ENCODE assay signal across 25 cellular contexts in the genomic region with DNA sequence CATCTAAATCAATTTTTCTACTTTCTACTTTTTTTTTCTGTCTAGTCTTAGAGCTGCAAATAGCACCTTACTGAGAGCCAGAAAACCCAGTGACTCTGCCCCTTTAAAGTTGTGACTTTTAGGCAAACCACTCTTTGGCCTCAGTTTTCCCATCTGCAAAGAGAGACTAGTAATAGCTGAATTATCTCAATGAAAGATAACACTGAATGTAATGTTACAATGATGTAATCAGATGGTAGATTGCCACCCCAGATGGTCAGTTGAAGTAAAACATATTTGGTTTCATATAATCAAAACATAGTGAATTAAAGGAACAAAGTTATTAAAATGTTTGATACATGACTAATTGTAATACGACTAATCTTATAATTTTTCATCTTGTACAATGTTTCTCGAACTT. TPM values are rescaled to one million over a fixed set of nuclear protein-coding genes. Genes with fewer than 3 reads are reported as not detected.
"Had no signal": no experiment of that assay in that cellular context is flagged by ENCODE, and none has a peak within 500 bp of the region (broad histone marks: within the 10 kb centered on the region; RNA-seq: fewer than 3 reads in every experiment).

No MANE protein-coding gene starts in this region.

- H3K4me3 Mint-ChIP-seq: activated CD8-positive, alpha-beta T cell treated with anti-CD3 and anti-CD28 coated beads for 36 hours; activated naive CD8-positive, alpha-beta T cell treated with anti-CD3 and anti-CD28 coated beads, Interleukin-2, amount 10 ng/mL, durations not matched to agents 7 days and 5 days; brain; central memory CD8-positive, alpha-beta T cell had no signal

- H3K27ac ChIP-seq: KMS-11, PC-9, VCaP had no signal

- H2AFZ ChIP-seq: PC-9 had no signal

- H3K4me1 Mint-ChIP-seq: activated naive CD8-positive, alpha-beta T cell treated with anti-CD3 and anti-CD28 coated beads, Interleukin-2, amount 10 ng/mL, durations not matched to agents 7 days and 5 days; central memory CD8-positive, alpha-beta T cell had no signal

- DNase-seq: activated CD4-positive, alpha-beta T cell treated with anti-CD3 and anti-CD28 coated beads, Interleukin-2, amount 50 U/mL, for 1 hour; activated CD4-positive, CD25-positive, alpha-beta regulatory T cell; activated CD8-positive, alpha-beta memory T cell treated with anti-CD3 and anti-CD28 coated beads, Interleukin-2, amount 50 U/mL, for 4 hours; activated CD8-positive, alpha-beta T cell treated with anti-CD3 and anti-CD28 coated beads for 36 hours; activated naive CD4-positive, alpha-beta T cell treated with anti-CD3 and anti-CD28 coated beads, Interleukin-2, amount 50 U/mL, for 16 hours; activated naive CD8-positive, alpha-beta T cell treated with anti-CD3 and anti-CD28 coated beads, Interleukin-2, amount 10 ng/mL, durations not matched to agents 7 days and 5 days; aorta; MG63; MV-4-11; NCI-H1092 treated with DMSO at 0.1 percent for 48 hours; NCI-H1417 treated with DMSO at 0.1 percent for 48 hours; NCI-H1694; NCI-H2029; NCI-H2107; NCI-H226; NCI-H526; PC-9; SIG-M5; T-helper 1 cell had no signal

- H3K4me2 ChIP-seq: KMS-11, PC-9 had no signal

- H3K9me3 Mint-ChIP-seq: activated CD8-positive, alpha-beta T cell treated with anti-CD3 and anti-CD28 coated beads for 36 hours; activated naive CD8-positive, alpha-beta T cell treated with anti-CD3 and anti-CD28 coated beads, Interleukin-2, amount 10 ng/mL, durations not matched to agents 7 days and 5 days; central memory CD8-positive, alpha-beta T cell had no signal

- H3K36me3 ChIP-seq: MG63 had no signal

- H3K9ac ChIP-seq: KMS-11 had no signal

- H3K27me3 ChIP-seq: MG63 had no signal

- H3K4me3 ChIP-seq: MG63, PC-9 had no signal

- H3K27ac Mint-ChIP-seq: activated CD8-positive, alpha-beta T cell treated with anti-CD3 and anti-CD28 coated beads for 36 hours; activated naive CD8-positive, alpha-beta T cell treated with anti-CD3 and anti-CD28 coated beads, Interleukin-2, amount 10 ng/mL, durations not matched to agents 7 days and 5 days had no signal

- ATAC-seq: activated CD8-positive, alpha-beta T cell treated with anti-CD3 and anti-CD28 coated beads for 36 hours had no signal

- H3K9me3 ChIP-seq: MG63 had no signal

- H3K36me3 Mint-ChIP-seq: activated naive CD8-positive, alpha-beta T cell treated with anti-CD3 and anti-CD28 coated beads, Interleukin-2, amount 10 ng/mL, durations not matched to agents 7 days and 5 days; brain had no signal

RNA-seq across cellular contexts. Expression of a gene that starts 5.0 kb away (rescaled TPM):
- total RNA-seq: activated CD8-positive, alpha-beta T cell treated with anti-CD3 and anti-CD28 coated beads for 36 hours; activated naive CD8-positive, alpha-beta T cell treated with anti-CD3 and anti-CD28 coated beads, Interleukin-2, amount 10 ng/mL, durations not matched to agents 7 days and 5 days; NCI-H460; PC-9; T-helper 2 cell treated with Interferon-gamma antibody and Interleukin-4, amounts not matched to agents 100 ng/mL and 5 ng/mL, for 36 hours had no signal
